ENCODE assay signal across 5 cellular contexts in the genomic region with DNA sequence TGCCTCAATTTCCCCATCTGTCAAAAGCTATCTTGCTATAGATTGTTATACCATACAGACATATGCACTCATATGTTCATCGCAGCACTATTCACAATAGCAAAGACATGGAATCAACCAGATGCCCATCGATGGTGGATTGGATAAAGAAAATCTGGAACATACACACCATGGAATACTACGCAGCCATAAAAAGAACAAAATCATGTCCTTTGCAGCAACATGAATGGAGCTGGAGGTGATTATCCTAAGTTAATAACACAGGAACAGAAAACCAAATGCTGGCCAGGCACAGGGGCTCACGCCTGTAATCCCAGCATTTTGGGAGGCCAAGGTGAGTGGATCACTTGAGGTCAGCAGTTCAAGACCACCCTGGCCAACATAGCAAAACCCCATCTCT. TPM values are rescaled to one million over a fixed set of nuclear protein-coding genes. Genes with fewer than 3 reads are reported as not detected.
A peak's percentile ranks its signal among the peaks of the same experiment; 100 is the strongest.
DNase-seq lines count a peak whose midpoint lies in the region; ATAC-seq, FAIRE-seq and TF ChIP-seq lines count a peak whose summit lies in the region.
"Not testable (repeated sequence)": the region's sequence is repeated elsewhere in the genome, so short reads cannot be mapped to it uniquely, and the experiment has no call there.

No MANE protein-coding gene starts in this region.

- not testable (repeated sequence) for TF ChIP-seq EP300 in A549 (IDR thresholded peaks at IDR 0.05); K562 (IDR thresholded peaks at IDR 0.05; ENCODE audit: low read length)

- not testable (repeated sequence) for TF ChIP-seq RAD21 in A549 (conservative IDR thresholded peaks at IDR 0.05 in 1 of 2, IDR thresholded peaks at IDR 0.05 in 1 of 2); K562 (CRISPR knock-in tag; conservative IDR thresholded peaks at IDR 0.05 in 1 of 2, IDR thresholded peaks at IDR 0.05 in 1 of 2)

- H3K4me3 ChIP-seq in A549; HEK293 (ENCODE audit: low read depth, low read length); PC-9; K562: not testable (repeated sequence)

- H3K9me3 ChIP-seq in A549; HEK293 (ENCODE audit: control insufficient read depth, insufficient read depth, low read depth, low read length); PC-9 (ENCODE audit: insufficient read depth, low read depth); K562 (replicated peaks; ENCODE audit: control insufficient read depth, insufficient read depth, low read depth, low read length): not testable (repeated sequence)

- H3K4me1 ChIP-seq in A549 = peaks cover 33% of the 10 kb centered on the region
- peaks cover 14% of the 10 kb centered on the region for H3K4me1 ChIP-seq in HEK293 (ENCODE audit: control insufficient read depth, insufficient read depth, low read length)
- H3K4me1 ChIP-seq in PC-9 (replicated peaks; ENCODE audit: insufficient read depth) = peaks cover 29% of the 10 kb centered on the region
- H3K4me1 ChIP-seq in K562 (replicated peaks in 1 of 2; ENCODE audit: control insufficient read depth in 2 of 2, insufficient read depth in 2 of 2, low read length in 2 of 2) = not testable (repeated sequence)

- CTCF ChIA-PET in A549 (lab: Yijun Ruan, JAX) = interaction anchor here (0.6 to 2.6 kb wide), 5 partner anchors 9 to 71 kb away, joined by 3 to 10 read pairs (median 3); no protein-coding TSS in a partner anchor
- CTCF ChIA-PET in HEK293 (lab: Yijun Ruan, JAX) = interaction anchor here (0.7 kb wide), 1 partner anchor 764 kb away, joined by 3 read pairs; no protein-coding TSS in a partner anchor
- CTCF ChIA-PET in PC-9 (lab: Charles Lee) = interaction anchor here (0.6 kb wide), 1 partner anchor 116 kb away, joined by 3 read pairs; no protein-coding TSS in a partner anchor
- CTCF ChIA-PET in K562 (lab: Yijun Ruan, JAX; ENCODE audit: low intra/inter-chr PET ratio) = not testable (repeated sequence)

- DNase-seq in A549 (ENCODE audit: low read depth in 1 of 2, low spot score in 1 of 2); PC-9; K562 (ENCODE audit: extremely low read depth in 1 of 4, low spot score in 3 of 4): not testable (repeated sequence)

- peaks cover 28% of the 10 kb centered on the region for H3F3A ChIP-seq in PC-9 (ENCODE audit: insufficient read depth, low read depth)

- H3K4me1 Mint-ChIP-seq in stimulated activated memory B cell treated with anti-CD40 and anti-IgM and Interleukin-4, amounts not matched to agents 10 μg/mL and 1 μg/mL and 100 μg/mL, for 72 hours = peaks cover 26% of the 10 kb centered on the region

- not testable (repeated sequence) for H3K9ac ChIP-seq in K562 (ENCODE audit: insufficient read depth in 1 of 2, low read depth in 2 of 2, low read length in 2 of 2)

- in situ Hi-C loops in K562 (cut with MboI) = not testable (repeated sequence)

- H3K27me3 ChIP-seq in PC-9 (ENCODE audit: insufficient read depth, low read depth) = not testable (repeated sequence)
- peaks cover 19 to 31% of the 10 kb centered on the region in 2 experiments; a peak in 4 of 5 replicates for H3K27me3 ChIP-seq in K562 (ENCODE audit: control insufficient read depth in 2 of 2, insufficient read depth in 2 of 2, low read length in 2 of 2)

- H3K36me3 ChIP-seq in HEK293 (ENCODE audit: control insufficient read depth in 2 of 2, insufficient read depth in 1 of 2, low read length in 2 of 2); PC-9 (ENCODE audit: low read depth); K562 (ENCODE audit: control insufficient read depth, insufficient read depth, low read length): not testable (repeated sequence)

- H3K79me2 ChIP-seq in PC-9 (ENCODE audit: low read depth); K562 (ENCODE audit: control insufficient read depth, insufficient read depth, low read length): not testable (repeated sequence)

- H3K9me2 ChIP-seq in PC-9 (ENCODE audit: insufficient read depth) = not testable (repeated sequence)

- not testable (repeated sequence) for FAIRE-seq in A549 (lab: Jason Lieb, UNC); K562 (lab: Jason Lieb, UNC)

- 72% methylated on average over 4 of the region's 4 CpGs for WGBS in A549 (ENCODE audit: missing lambda C conversion rate)
- 1% methylated on average over 4 of the region's 4 CpGs for WGBS in K562 (ENCODE audit: insufficient coverage, low coverage, missing lambda C conversion rate)

- not testable (repeated sequence) for ATAC-seq in A549; K562; stimulated activated memory B cell treated with anti-CD40 and anti-IgM and Interleukin-4, amounts not matched to agents 10 μg/mL and 1 μg/mL and 100 μg/mL, for 72 hours

- not testable (repeated sequence) for H3K27me3 Mint-ChIP-seq in stimulated activated memory B cell treated with anti-CD40 and anti-IgM and Interleukin-4, amounts not matched to agents 10 μg/mL and 1 μg/mL and 100 μg/mL, for 72 hours

- H4K20me1 ChIP-seq in PC-9 (ENCODE audit: insufficient read depth); K562 (replicated peaks; ENCODE audit: control insufficient read depth, insufficient read depth, low read length): not testable (repeated sequence)

- H3K36me3 Mint-ChIP-seq in stimulated activated memory B cell treated with anti-CD40 and anti-IgM and Interleukin-4, amounts not matched to agents 10 μg/mL and 1 μg/mL and 100 μg/mL, for 72 hours = not testable (repeated sequence)

- H3K9me3 Mint-ChIP-seq in stimulated activated memory B cell treated with anti-CD40 and anti-IgM and Interleukin-4, amounts not matched to agents 10 μg/mL and 1 μg/mL and 100 μg/mL, for 72 hours = not testable (repeated sequence)

- TF ChIP-seq POLR2A in A549 (IDR thresholded peaks at IDR 0.05; ENCODE audit: low read length); K562 (conservative IDR thresholded peaks at IDR 0.05): not testable (repeated sequence)

- POLR2A ChIA-PET in A549 (lab: Yijun Ruan, JAX) = interaction anchor here (0.8 kb wide), 1 partner anchor 13 kb away, joined by 3 read pairs; no protein-coding TSS in a partner anchor
- POLR2A ChIA-PET in HEK293 (lab: Yijun Ruan, JAX); PC-9 (lab: Charles Lee; ENCODE audit: unreplicated experiment); K562 (lab: Yijun Ruan, JAX): not testable (repeated sequence)

- H3K9me1 ChIP-seq in K562 (ENCODE audit: control insufficient read depth, insufficient read depth, low read length) = not testable (repeated sequence)

- peak overlapping the region; percentile 71 for H3K27ac Mint-ChIP-seq in stimulated activated memory B cell treated with anti-CD40 and anti-IgM and Interleukin-4, amounts not matched to agents 10 μg/mL and 1 μg/mL and 100 μg/mL, for 72 hours

- not testable (repeated sequence) for H3K4me3 Mint-ChIP-seq in stimulated activated memory B cell treated with anti-CD40 and anti-IgM and Interleukin-4, amounts not matched to agents 10 μg/mL and 1 μg/mL and 100 μg/mL, for 72 hours

- intact Hi-C loops in PC-9 (cut with micrococcal nuclease; ENCODE audit: unreplicated experiment); K562 (cut with micrococcal nuclease): not testable (repeated sequence)

- not testable (repeated sequence) for H2AFZ ChIP-seq in PC-9; K562 (ENCODE audit: low read depth, low read length)

- not testable (repeated sequence) for TF ChIP-seq CTCF in A549 (IDR thresholded peaks at IDR 0.05); HEK293 (tag by site-specific recombination; IDR thresholded peaks at IDR 0.05); PC-9 (conservative IDR thresholded peaks at IDR 0.05); K562 (IDR thresholded peaks at IDR 0.05 in 2 of 3, conservative IDR thresholded peaks at IDR 0.05 in 1 of 3; ENCODE audit: insufficient read depth in 2 of 3, low read depth in 1 of 3, low read length in 3 of 3)

- not testable (repeated sequence) for BruUV-seq in PC-9 (replicated peaks; lab: Mats Ljungman, UMichigan); K562 (replicated peaks; lab: Mats Ljungman, UMichigan)

- not testable (repeated sequence) for H3K4me2 ChIP-seq in A549; PC-9; K562 (ENCODE audit: insufficient read depth, low read length)

- H3K27ac ChIP-seq in A549 (peak overlapping the region; percentile 91 to 93), PC-9 (peak overlapping the region; percentile 96)
- H3K27ac ChIP-seq in HEK293 (ENCODE audit: extremely low read depth, low read depth, low read length); K562 (ENCODE audit: extremely low read depth, low read depth, low read length): not testable (repeated sequence)

RNA-seq across cellular contexts. Expression of a gene that starts 14.2 kb away (rescaled TPM):
- polyA plus RNA-seq in A549 (2011; rRNA removed) = 12.5 and 15.0 TPM in 2 replicates
- 3.2 and 4.0 TPM in 2 replicates for polyA plus RNA-seq in A549 (2012; cell fraction: cytosol; rRNA removed)
- polyA plus RNA-seq in A549 (2012; cell fraction: nucleus; rRNA removed) = 4.1 and 5.6 TPM in 2 replicates
- polyA plus RNA-seq in A549 (2017; fragmentation: RNase III; extraction: RNeasy Plus Mini Kit Qiagen cat#74134 plus additional on column Dnase treatment) = 6.5 to 7.5 TPM (median 6.6 TPM) in 3 replicates
- 10.0 and 10.2 TPM in 2 replicates for polyA minus RNA-seq in A549 (2011; rRNA and poly(A)+ RNA removed)
- 6.0 and 8.8 TPM in 2 replicates for total RNA-seq in PC-9 (2021)
- 0.23 and 0.60 TPM in 2 replicates for total RNA-seq in K562 (2011; cell fraction: chromatin; rRNA removed; ENCODE audit: low replicate concordance)
- not detected in 2 replicates for total RNA-seq in K562 (2011; cell fraction: nucleolus; rRNA removed)
- 0.15 and 0.84 TPM in 2 replicates for total RNA-seq in K562 (2011; cell fraction: nucleoplasm; rRNA removed)
- total RNA-seq in K562 (2014; rRNA removed) = not detected in 2 replicates
- 0.18 TPM in 1 of 2 replicates, not detected in the other for total RNA-seq in K562 (2014; rRNA removed; fragmentation: Illumina TruSeq; extraction: Trizol)
- not detected in 2 replicates for total RNA-seq in K562 (2015; rRNA removed; fragmentation: Illumina TruSeq; extraction: Trizol)
- total RNA-seq in K562 (2021) = 0.09 and 0.24 TPM in 2 replicates
- polyA plus RNA-seq in K562 (2011; rRNA removed) = 0.04 TPM in 1 of 2 replicates, not detected in the other
- 0.03 and 0.13 TPM in 2 replicates for polyA plus RNA-seq in K562 (2011; cell fraction: cytosol; rRNA removed)
- polyA plus RNA-seq in K562 (2011; cell fraction: nucleus; rRNA removed) = 0.07 and 0.10 TPM in 2 replicates
- polyA plus RNA-seq in K562 (2012) = 0.12 and 0.46 TPM in 2 replicates
- 0.12 TPM in 2 replicates for polyA plus RNA-seq in K562 (2014; fragmentation: Illumina TruSeq; extraction: Trizol)
- polyA plus RNA-seq in K562 (2014; fragmentation: Nextera tagmentation; extraction: Ambion mirVana) = not detected
- 0.04 and 0.23 TPM in 2 replicates for polyA plus RNA-seq in K562 (2014; rRNA removed)
- polyA minus RNA-seq in K562 (2011; rRNA and poly(A)+ RNA removed) = 0.12 TPM in 1 of 2 replicates, not detected in the other
- not detected in 2 replicates for polyA minus RNA-seq in K562 (2011; cell fraction: cytosol; rRNA and poly(A)+ RNA removed)
- not detected in 2 replicates for polyA minus RNA-seq in K562 (2011; cell fraction: nucleus; rRNA and poly(A)+ RNA removed)
